Comparison of ENCODE assay signal across 27 cellular contexts in the genomic region with DNA sequence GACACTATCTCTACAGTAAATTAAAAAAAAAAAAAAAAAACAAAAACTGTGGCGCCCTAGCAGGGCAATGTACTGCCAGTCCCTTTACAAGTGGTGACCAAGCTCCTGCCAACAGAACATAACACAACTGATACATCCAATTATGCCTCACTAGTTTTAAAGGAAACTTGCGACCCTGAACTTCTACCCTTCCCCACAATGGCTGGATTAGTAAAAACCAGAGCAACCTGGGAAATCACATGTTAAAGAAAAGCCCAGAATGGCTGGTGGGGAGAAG. TPM values are rescaled to one million over a fixed set of nuclear protein-coding genes. Genes with fewer than 3 reads are reported as not detected.
DNase-seq lines count a peak whose midpoint lies in the region; ATAC-seq, FAIRE-seq and TF ChIP-seq lines count a peak whose summit lies in the region.
"Had no signal": no experiment of that assay in that cellular context is flagged by ENCODE, and none has a peak within 500 bp of the region (broad histone marks: within the 10 kb centered on the region; RNA-seq: fewer than 3 reads in every experiment).

No MANE protein-coding gene starts in this region.

- no peak overlapping the region for H3K4me3 ChIP-seq in A549
- no peak overlapping the region for H3K4me3 ChIP-seq in dorsolateral prefrontal cortex
- no peak overlapping the region for H3K4me3 ChIP-seq in HAP-1
- no peak overlapping the region for H3K4me3 ChIP-seq in ascending aorta
- H3K4me3 ChIP-seq: heart right ventricle, psoas muscle, transverse colon had no signal

- ATAC-seq in A549 (no peak), HG02610 (IDR thresholded peaks at IDR 0.05; ENCODE audit: unreplicated experiment) (peak; percentile 18)
- ATAC-seq: activated CD8-positive, alpha-beta T cell treated with anti-CD3 and anti-CD28 coated beads, Interleukin-2, amount 10 ng/mL, durations not matched to agents 7 days and 5 days; HepG2; left colon; psoas muscle had no signal

- peaks cover 10% of the 10 kb centered on the region for H3K4me1 Mint-ChIP-seq in neural crest cell

- no peak for TF ChIP-seq POLR2A in A549 (IDR thresholded peaks at IDR 0.05; ENCODE audit: low read length)

- peaks cover 19% of the 10 kb centered on the region for H3K36me3 ChIP-seq in HAP-1 (replicated peaks)
- peaks cover 14 to 43% of the 10 kb centered on the region in 2 donors for H3K36me3 ChIP-seq in ascending aorta

- peaks cover 25% of the 10 kb centered on the region for H3K36me3 Mint-ChIP-seq in neural crest cell (ENCODE audit: low read depth)

- POLR2A ChIA-PET in A549 (lab: Yijun Ruan, JAX) = no interaction called here

- H3K9me3 ChIP-seq in A549 (no peaks in the 10 kb centered on the region), HAP-1 (no peaks in the 10 kb centered on the region), ascending aorta (no peaks in the 10 kb centered on the region)
- H3K9me3 ChIP-seq: heart right ventricle, psoas muscle, transverse colon had no signal

- H3K27me3 ChIP-seq in dorsolateral prefrontal cortex (no peaks in the 10 kb centered on the region), HAP-1 (ENCODE audit: low read depth) (no peaks in the 10 kb centered on the region), ascending aorta (no peaks in the 10 kb centered on the region)
- H3K27me3 ChIP-seq: heart right ventricle, transverse colon had no signal

- no peak overlapping the region for H3K4me3 Mint-ChIP-seq in neural crest cell
- H3K4me3 Mint-ChIP-seq: activated CD8-positive, alpha-beta T cell treated with anti-CD3 and anti-CD28 coated beads, Interleukin-2, amount 10 ng/mL, durations not matched to agents 7 days and 5 days; brain; stimulated activated naive CD8-positive, alpha-beta T cell treated with anti-CD3 and anti-CD28 coated beads, Interleukin-15, Interleukin-2, amounts not matched to agents 100 ng/mL and 50 ng/mL, for 24 hours; T-helper 2 cell treated with Interferon-gamma antibody and Interleukin-4, amounts not matched to agents 5 μg/mL and 100 μg/mL, for 36 hours had no signal

- H3K27ac ChIP-seq in A549 (peak overlapping the region; percentile 71 to 88), dorsolateral prefrontal cortex (peak overlapping the region; percentile 13 to 95 (median 83)), ascending aorta (no peak overlapping the region)
- H3K27ac ChIP-seq: psoas muscle had no signal

- peak overlapping the region; percentile 88 for H3K27ac Mint-ChIP-seq in neural crest cell (ENCODE audit: unreplicated experiment)
- H3K27ac Mint-ChIP-seq: activated CD8-positive, alpha-beta T cell treated with anti-CD3 and anti-CD28 coated beads, Interleukin-2, amount 10 ng/mL, durations not matched to agents 7 days and 5 days; T-helper 2 cell treated with Interferon-gamma antibody and Interleukin-4, amounts not matched to agents 5 μg/mL and 100 μg/mL, for 36 hours had no signal

- TF ChIP-seq EP300 in A549 (IDR thresholded peaks at IDR 0.05) = no peak

- in situ Hi-C loops in HAP-1 (cut with MboI; ENCODE audit: low sequenced_read_pairs) = no loop called here

- intact Hi-C loops in dorsolateral prefrontal cortex (cut with DNase I) (no loop called here), ascending aorta (cut with DNase I) (no loop called here)

- H3K9me3 Mint-ChIP-seq in neural crest cell = no peaks in the 10 kb centered on the region
- H3K9me3 Mint-ChIP-seq: brain; stimulated activated naive CD8-positive, alpha-beta T cell treated with anti-CD3 and anti-CD28 coated beads, Interleukin-15, Interleukin-2, amounts not matched to agents 100 ng/mL and 50 ng/mL, for 24 hours; T-helper 2 cell treated with Interferon-gamma antibody and Interleukin-4, amounts not matched to agents 5 μg/mL and 100 μg/mL, for 36 hours had no signal

- CTCF ChIA-PET in A549 (lab: Yijun Ruan, JAX) = interaction anchor here (0.6 to 1.5 kb wide), 4 partner anchors 8 to 31 kb away, joined by 3 to 7 read pairs (median 4); no protein-coding TSS in a partner anchor

- peaks cover 20% of the 10 kb centered on the region for H3K4me1 ChIP-seq in A549
- H3K4me1 ChIP-seq in HAP-1 = peaks cover 6% of the 10 kb centered on the region; the same call in 1 of the 2 replicates
- no peaks in the 10 kb centered on the region for H3K4me1 ChIP-seq in ascending aorta

- TF ChIP-seq RAD21 in A549 (conservative IDR thresholded peaks at IDR 0.05 in 1 of 2, IDR thresholded peaks at IDR 0.05 in 1 of 2) = no peak

- DNase-seq in A549 (ENCODE audit: low read depth in 1 of 2, low spot score in 1 of 2) = no peak
- DNase-seq in dorsolateral prefrontal cortex = no peak
- DNase-seq in neural crest cell (ENCODE audit: low read depth, low spot score) = no peak
- no peak for DNase-seq in HAP-1 (ENCODE audit: low spot score in 2 of 2)
- no peak for DNase-seq in ascending aorta (ENCODE audit: low spot score in 2 of 2)
- DNase-seq in iPS-NIHi7 (ENCODE audit: extremely low spot score) = no peak
- no peak for DNase-seq in CD1c-positive myeloid dendritic cell (ENCODE audit: extremely low spot score)
- DNase-seq: activated CD8-positive, alpha-beta T cell treated with anti-CD3 and anti-CD28 coated beads, Interleukin-2, amount 10 ng/mL, durations not matched to agents 7 days and 5 days; activated naive CD4-positive, alpha-beta T cell; activated T-cell treated with anti-CD3 and anti-CD28 coated beads for 4 hours; COR-L47; effector CD8-positive, alpha-beta T cell; heart right ventricle; Kasumi-1; left colon; MV-4-11; NCI-H146; NCI-H510A treated with DMSO at 0.1 percent for 48 hours; psoas muscle; SHP77 treated with DMSO at 0.1 percent for 48 hours; transverse colon had no signal

- WGBS in A549 (ENCODE audit: missing lambda C conversion rate) = 89% methylated on average over 2 of the region's 2 CpGs

- no peak for FAIRE-seq in A549 (lab: Jason Lieb, UNC)
- FAIRE-seq: G401.6, HepG2 had no signal

- H3K4me2 ChIP-seq in A549 = peak overlapping the region; percentile 45

- no peaks in the 10 kb centered on the region for H3K27me3 Mint-ChIP-seq in neural crest cell (ENCODE audit: low read depth)
- H3K27me3 Mint-ChIP-seq: brain; stimulated activated naive CD8-positive, alpha-beta T cell treated with anti-CD3 and anti-CD28 coated beads, Interleukin-15, Interleukin-2, amounts not matched to agents 100 ng/mL and 50 ng/mL, for 24 hours had no signal

- TF ChIP-seq CTCF in A549 (IDR thresholded peaks at IDR 0.05) = no peak
- no peak for TF ChIP-seq CTCF in dorsolateral prefrontal cortex (IDR thresholded peaks at IDR 0.05 in 54 of 56, conservative IDR thresholded peaks at IDR 0.05 in 2 of 56; ENCODE audit: low read depth in 1 of 56, partially characterized antibody in 56 of 56)
- TF ChIP-seq CTCF in neural crest cell (conservative IDR thresholded peaks at IDR 0.05) = no peak
- TF ChIP-seq CTCF in ascending aorta (IDR thresholded peaks at IDR 0.05) = no peak

TF ChIP-seq in A549, 52 proteins besides CTCF, POLR2A, EP300 and RAD21:
- TF ChIP-seq NFE2L2 (conservative IDR thresholded peaks at IDR 0.05; ENCODE audit: low read length) = no peak
- no peak for TF ChIP-seq KDM5A (IDR thresholded peaks at IDR 0.05)
- no peak for TF ChIP-seq EHMT2 (IDR thresholded peaks at IDR 0.05; ENCODE audit: low read depth)
- no peak for TF ChIP-seq ZSCAN20 (CRISPR knock-in tag; IDR thresholded peaks at IDR 0.05)
- TF ChIP-seq FOXS1 (CRISPR knock-in tag; IDR thresholded peaks at IDR 0.05) = no peak
- TF ChIP-seq EHF (CRISPR knock-in tag; IDR thresholded peaks at IDR 0.05) = no peak
- TF ChIP-seq, protein P1, sequence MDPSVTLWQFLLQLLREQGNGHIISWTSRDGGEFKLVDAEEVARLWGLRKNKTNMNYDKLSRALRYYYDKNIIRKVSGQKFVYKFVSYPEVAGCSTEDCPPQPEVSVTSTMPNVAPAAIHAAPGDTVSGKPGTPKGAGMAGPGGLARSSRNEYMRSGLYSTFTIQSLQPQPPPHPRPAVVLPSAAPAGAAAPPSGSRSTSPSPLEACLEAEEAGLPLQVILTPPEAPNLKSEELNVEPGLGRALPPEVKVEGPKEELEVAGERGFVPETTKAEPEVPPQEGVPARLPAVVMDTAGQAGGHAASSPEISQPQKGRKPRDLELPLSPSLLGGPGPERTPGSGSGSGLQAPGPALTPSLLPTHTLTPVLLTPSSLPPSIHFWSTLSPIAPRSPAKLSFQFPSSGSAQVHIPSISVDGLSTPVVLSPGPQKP (IDR thresholded peaks at IDR 0.05; ENCODE audit: low read depth, low read length) = no peak
- TF ChIP-seq ZNF302 (CRISPR knock-in tag; IDR thresholded peaks at IDR 0.05) = no peak
- TF ChIP-seq RARB (CRISPR knock-in tag; IDR thresholded peaks at IDR 0.05) = no peak
- no peak for TF ChIP-seq POLR2AphosphoS2 (conservative IDR thresholded peaks at IDR 0.05; ENCODE audit: low read length)
- no peak for TF ChIP-seq GATA3 (IDR thresholded peaks at IDR 0.05; ENCODE audit: borderline replicate concordance)
- no peak for TF ChIP-seq RFX5 (IDR thresholded peaks at IDR 0.05)
- no peak for TF ChIP-seq ATOH8 (CRISPR knock-in tag; IDR thresholded peaks at IDR 0.05; ENCODE audit: low read depth)
- TF ChIP-seq CHD2 (IDR thresholded peaks at IDR 0.05; ENCODE audit: low read length, partially characterized antibody) = no peak
- no peak for TF ChIP-seq HES2 (IDR thresholded peaks at IDR 0.05)
- TF ChIP-seq SREBF2 (IDR thresholded peaks at IDR 0.05) = no peak
- TF ChIP-seq HOXB5 (CRISPR knock-in tag; IDR thresholded peaks at IDR 0.05) = no peak
- no peak for TF ChIP-seq NR3C1 (IDR thresholded peaks at IDR 0.05)
- no peak for TF ChIP-seq HOXA7 (CRISPR knock-in tag; IDR thresholded peaks at IDR 0.05)
- no peak for TF ChIP-seq TP53 (CRISPR knock-in tag; IDR thresholded peaks at IDR 0.05)

RNA-seq across cellular contexts. Expression of gene ATE1, which starts 16.5 kb away (rescaled TPM):
- polyA plus RNA-seq in A549 (2011; rRNA removed) (56.6 and 58.8 TPM in 2 replicates), A549 (2017; fragmentation: RNase III; extraction: RNeasy Plus Mini Kit Qiagen cat#74134 plus additional on column Dnase treatment) (23.7 to 27.2 TPM (median 25.0 TPM) in 3 replicates)
- 6.8 and 8.2 TPM in 2 replicates for polyA plus RNA-seq in A549 (2012; cell fraction: cytosol; rRNA removed)
- 3.2 and 6.3 TPM in 2 replicates for polyA plus RNA-seq in A549 (2012; cell fraction: nucleus; rRNA removed)
- polyA minus RNA-seq in A549 (2011; rRNA and poly(A)+ RNA removed) = 59.0 and 61.5 TPM in 2 replicates
- total RNA-seq in dorsolateral prefrontal cortex (10 to 100 TPM; 50.0 to 91.0 (median 68.8) TPM), neural crest cell (26.0 and 27.6 TPM in 2 replicates), ascending aorta (6.9 TPM)

Comparison
In these comparisons a context has a peak if more than half of its experiments do, and no peak if none do; other contexts are left out.
1. H3K27ac ChIP-seq: peak in A549 (2 of 2) and dorsolateral prefrontal cortex (59 of 59); none in ascending aorta (0 of 2).